23 cellular contexts compared by ENCODE assay signal in genomic region chr19:23867895-23868294, GRCh38. TPM values are rescaled to one million over a fixed set of nuclear protein-coding genes. Genes with fewer than 3 reads are reported as not detected.
DNase-seq lines count a peak whose midpoint lies in the region; ATAC-seq, FAIRE-seq and TF ChIP-seq lines count a peak whose summit lies in the region.
"Had no signal": no experiment of that assay in that cellular context is flagged by ENCODE, and none has a peak within 500 bp of the region (broad histone marks: within the 10 kb centered on the region; RNA-seq: fewer than 3 reads in every experiment).

No MANE protein-coding gene starts in this region.

- H3K4me1 ChIP-seq in GM23248 (ENCODE audit: insufficient read depth) (no peaks in the 10 kb centered on the region), HepG2 (ENCODE audit: insufficient read depth, low read length) (no peaks in the 10 kb centered on the region)
- H3K4me1 ChIP-seq: adrenal gland had no signal

- no peaks in the 10 kb centered on the region for H3K27me3 Mint-ChIP-seq in activated T-cell treated with anti-CD3 and anti-CD28 coated beads, Interleukin-2, amount 50 U/mL, for 4 hours (ENCODE audit: low read depth)
- H3K27me3 Mint-ChIP-seq: activated CD8-positive, alpha-beta T cell treated with anti-CD3 and anti-CD28 coated beads for 36 hours; naive thymus-derived CD8-positive, alpha-beta T cell; stimulated activated naive B cell treated with anti-CD40 and anti-IgM and Interleukin-4, amounts not matched to agents 10 μg/mL and 1 μg/mL and 100 μg/mL, for 72 hours had no signal

- WGBS in GM23248 (ENCODE audit: low coverage in 1 of 2, low lambda C conversion rate in 2 of 2, missing lambda C conversion rate in 2 of 2), 2 experiments, result 59 to 64% methylated on average over 4 of the region's 4 CpGs
- 46% methylated on average over 4 of the region's 4 CpGs for WGBS in HepG2 (ENCODE audit: low lambda C conversion rate)

- no peak overlapping the region for H3K4me3 Mint-ChIP-seq in activated T-cell treated with anti-CD3 and anti-CD28 coated beads, Interleukin-2, amount 50 U/mL, for 4 hours
- H3K4me3 Mint-ChIP-seq: activated CD8-positive, alpha-beta T cell treated with anti-CD3 and anti-CD28 coated beads for 36 hours; naive thymus-derived CD8-positive, alpha-beta T cell; stimulated activated naive B cell treated with anti-CD40 and anti-IgM and Interleukin-4, amounts not matched to agents 10 μg/mL and 1 μg/mL and 100 μg/mL, for 72 hours had no signal

- H3K9me3 Mint-ChIP-seq in activated T-cell treated with anti-CD3 and anti-CD28 coated beads, Interleukin-2, amount 50 U/mL, for 4 hours, result peaks cover 6% of the 10 kb centered on the region

- POLR2A ChIA-PET in HepG2 (lab: Yijun Ruan, JAX), result no interaction called here
- POLR2A ChIA-PET in HEK293T (lab: Yijun Ruan, JAX), result no interaction called here

- TF ChIP-seq RAD21 in HepG2 (CRISPR knock-in tag; IDR thresholded peaks at IDR 0.05), result no peak

- H3K4me2 ChIP-seq in GM23248 (ENCODE audit: unreplicated experiment) (no peak overlapping the region), HepG2 (ENCODE audit: low read depth, low read length) (no peak overlapping the region)
- H3K4me2 ChIP-seq: smooth muscle cell had no signal

- H3K4me3 ChIP-seq in GM23248 (no peak overlapping the region), HepG2 (replicated peaks in 1 of 3; ENCODE audit: insufficient read depth in 1 of 3, low read depth in 2 of 3, low read length in 3 of 3) (no peak overlapping the region)
- H3K4me3 ChIP-seq: adrenal gland, smooth muscle cell, thoracic aorta had no signal

- ATAC-seq in HepG2 (no peak), HG03159 (IDR thresholded peaks at IDR 0.05; ENCODE audit: unreplicated experiment) (no peak)
- no peak for ATAC-seq in activated T-cell treated with anti-CD3 and anti-CD28 coated beads, Interleukin-2, amount 50 U/mL, for 4 hours
- ATAC-seq: activated CD8-positive, alpha-beta T cell treated with anti-CD3 and anti-CD28 coated beads for 36 hours; naive thymus-derived CD8-positive, alpha-beta T cell; stimulated activated naive B cell treated with anti-CD40 and anti-IgM and Interleukin-4, amounts not matched to agents 10 μg/mL and 1 μg/mL and 100 μg/mL, for 72 hours had no signal

- H3K36me3 Mint-ChIP-seq in activated T-cell treated with anti-CD3 and anti-CD28 coated beads, Interleukin-2, amount 50 U/mL, for 4 hours (ENCODE audit: insufficient read depth), result no peaks in the 10 kb centered on the region
- H3K36me3 Mint-ChIP-seq: stimulated activated naive B cell treated with anti-CD40 and anti-IgM and Interleukin-4, amounts not matched to agents 10 μg/mL and 1 μg/mL and 100 μg/mL, for 72 hours had no signal

- FAIRE-seq in HepG2 (lab: Jason Lieb, UNC), result no peak

- BruUV-seq in HepG2 (replicated peaks; lab: Mats Ljungman, UMichigan), result no TSS peak

- no peak for TF ChIP-seq CTCF in HepG2 (CRISPR knock-in tag; IDR thresholded peaks at IDR 0.05)

- intact Hi-C loops in HepG2 (cut with micrococcal nuclease; ENCODE audit: unreplicated experiment), result no loop called here

- H3K9me2 ChIP-seq in GM23248 (ENCODE audit: insufficient read depth), result no peaks in the 10 kb centered on the region

- no peak for TF ChIP-seq EP300 in HepG2 (IDR thresholded peaks at IDR 0.05; ENCODE audit: low read depth in 2 of 2, low read length in 2 of 2)
- no peak for TF ChIP-seq EP300 in HepG2 (CRISPR knock-in tag; IDR thresholded peaks at IDR 0.05; ENCODE audit: borderline replicate concordance)

- H3K79me2 ChIP-seq in GM23248 (ENCODE audit: insufficient read depth) (no peaks in the 10 kb centered on the region), HepG2 (ENCODE audit: insufficient read depth, low read length) (no peaks in the 10 kb centered on the region)

- no peaks in the 10 kb centered on the region for H3F3A ChIP-seq in GM23248 (ENCODE audit: insufficient read depth)

- TF ChIP-seq POLR2A in HepG2 (IDR thresholded peaks at IDR 0.05; ENCODE audit: insufficient read depth in 1 of 2, low read depth in 2 of 2, low read length in 2 of 2), result no peak

- no peaks in the 10 kb centered on the region for H3K9me3 ChIP-seq in GM23248 (ENCODE audit: low read depth)
- peaks cover 90% of the 10 kb centered on the region for H3K9me3 ChIP-seq in HepG2 (ENCODE audit: low read length)
- H3K9me3 ChIP-seq: adrenal gland, thoracic aorta had no signal

- H3K4me1 Mint-ChIP-seq in activated T-cell treated with anti-CD3 and anti-CD28 coated beads, Interleukin-2, amount 50 U/mL, for 4 hours (ENCODE audit: low read depth), result no peaks in the 10 kb centered on the region
- H3K4me1 Mint-ChIP-seq: naive thymus-derived CD8-positive, alpha-beta T cell; stimulated activated naive B cell treated with anti-CD40 and anti-IgM and Interleukin-4, amounts not matched to agents 10 μg/mL and 1 μg/mL and 100 μg/mL, for 72 hours had no signal

- H3K27me3 ChIP-seq in GM23248 (replicated peaks; ENCODE audit: insufficient read depth) (no peaks in the 10 kb centered on the region), HepG2 (ENCODE audit: control insufficient read depth in 1 of 2, insufficient read depth in 2 of 2, low read length in 2 of 2) (no peaks in the 10 kb centered on the region)
- H3K27me3 ChIP-seq: adrenal gland had no signal

- H4K20me1 ChIP-seq in GM23248 (ENCODE audit: insufficient read depth) (no peaks in the 10 kb centered on the region), HepG2 (ENCODE audit: insufficient read depth, low read length) (no peaks in the 10 kb centered on the region)

- in situ Hi-C loops in GM23248 (cut with MboI) (no loop called here), HepG2 (cut with HindIII; ENCODE audit: extremely low pct_ligation_motif_present, low pct_unique_long_range_greater_than_20kb) (no loop called here)

- H3K36me3 ChIP-seq in GM23248 (ENCODE audit: low read depth) (no peaks in the 10 kb centered on the region), HepG2 (replicated peaks in 1 of 2; ENCODE audit: control insufficient read depth in 1 of 2, insufficient read depth in 2 of 2, low read length in 2 of 2) (no peaks in the 10 kb centered on the region)
- H3K36me3 ChIP-seq: adrenal gland, thoracic aorta had no signal

- peak; percentile 57 for DNase-seq in DMS53 (lab: John Stamatoyannopoulos, UW)
- peak; percentile 5 for DNase-seq in GM23248
- DNase-seq in OCI-M1 (lab: John Stamatoyannopoulos, UW), result peak; percentile 15
- DNase-seq in HepG2 (ENCODE audit: low spot score), result no peak
- no peak for DNase-seq in HEK293T (ENCODE audit: extremely low spot score)
- no peak for DNase-seq in activated T-cell treated with anti-CD3 and anti-CD28 coated beads, Interleukin-2, amount 50 U/mL, for 4 hours
- DNase-seq: activated CD8-positive, alpha-beta T cell treated with anti-CD3 and anti-CD28 coated beads for 36 hours; activated T-cell treated with anti-CD3 and anti-CD28 coated beads for 4 hours; adrenal gland; AML-193; cortex of kidney; glutamatergic neuron; mesenchymal stem cell; naive thymus-derived CD8-positive, alpha-beta T cell; NCI-H1436 treated with DMSO at 0.1 percent for 48 hours; NCI-H226; NK-92 treated with Interleukin-12 subunit alpha and Interleukin-12 subunit beta, amount 100 ng/mL, for 24 hours; RPMI8226; stimulated activated naive B cell treated with anti-CD40 and anti-IgM and Interleukin-4, amounts not matched to agents 10 μg/mL and 1 μg/mL and 100 μg/mL, for 72 hours; T-helper 9 cell had no signal

- H3K9ac ChIP-seq in GM23248 (no peak overlapping the region), HepG2 (ENCODE audit: insufficient read depth, low read depth, low read length) (no peak overlapping the region)

- CTCF ChIA-PET in HepG2 (lab: Yijun Ruan, JAX; ENCODE audit: low intra/inter-chr PET ratio, low total read pairs), result no interaction called here
- CTCF ChIA-PET in HEK293T (lab: Yijun Ruan, JAX), result no interaction called here

- H3K27ac ChIP-seq in GM23248 (no peak overlapping the region), HepG2 (ENCODE audit: extremely low read length, insufficient read depth, low read length) (no peak overlapping the region)
- H3K27ac ChIP-seq: adrenal gland, thoracic aorta had no signal

- no peak overlapping the region for H2AFZ ChIP-seq in GM23248
- H2AFZ ChIP-seq in HepG2 (ENCODE audit: low read length), result no peak overlapping the region

TF ChIP-seq in HepG2, 621 proteins besides CTCF, POLR2A, EP300 and RAD21:
- TF ChIP-seq STAG1 (CRISPR knock-in tag; IDR thresholded peaks at IDR 0.05), result peak; percentile 29; the same call in 1 of the 2 replicates
- TF ChIP-seq SETDB1 (CRISPR knock-in tag; IDR thresholded peaks at IDR 0.05; ENCODE audit: borderline replicate concordance), result no peak

TF ChIP-seq in HEK293T, 16 proteins besides CTCF, POLR2A, EP300 and RAD21 (continues in another document):
- TF ChIP-seq ZNF384 (IDR thresholded peaks at IDR 0.05) (no peak), CTBP1 (IDR thresholded peaks at IDR 0.05; ENCODE audit: borderline replicate concordance) (no peak), FOXM1 (IDR thresholded peaks at IDR 0.05; ENCODE audit: borderline replicate concordance) (no peak), HDGF (IDR thresholded peaks at IDR 0.05; ENCODE audit: borderline replicate concordance) (no peak), FOXA1 (IDR thresholded peaks at IDR 0.05) (no peak)

RNA-seq across cellular contexts. Expression of gene ZNF726, which starts 46.8 kb away (rescaled TPM):
- total RNA-seq in GM23248 (2014; rRNA removed; shearing (Covaris generic)), result 0.89 and 4.8 TPM in 2 replicates
- polyA plus RNA-seq in GM23248 (2016; fragmentation: Nextera tagmentation; extraction: Ambion mirVana) (0.87 and 1.1 TPM in 2 replicates), HepG2 (2011; rRNA removed) (not detected in 2 replicates)
- not detected in 2 replicates for total RNA-seq in HepG2 (2016; rRNA removed; fragmentation: Illumina TruSeq; extraction: Trizol)
- total RNA-seq in HepG2 (2016; cell fraction: cytosol; rRNA removed; fragmentation: Illumina TruSeq; extraction: Trizol; ENCODE audit: low read depth), result not detected in 2 replicates
- total RNA-seq in HepG2 (2016; cell fraction: insoluble cytoplasmic fraction; rRNA removed; fragmentation: Illumina TruSeq; extraction: Trizol), result not detected in 2 replicates
- total RNA-seq in HepG2 (2016; cell fraction: membrane; rRNA removed; fragmentation: Illumina TruSeq; extraction: Trizol), result not detected in 2 replicates
- total RNA-seq in HepG2 (2016; cell fraction: nucleus; rRNA removed; fragmentation: Illumina TruSeq; extraction: Trizol), result not detected in 2 replicates
- not detected in 2 replicates for polyA plus RNA-seq in HepG2 (2011; cell fraction: cytosol; rRNA removed)
- polyA plus RNA-seq in HepG2 (2011; cell fraction: nucleus; rRNA removed), result not detected in 2 replicates
- not detected in 2 replicates for polyA plus RNA-seq in HepG2 (2012)
- polyA plus RNA-seq in HepG2 (2016; cell fraction: cytosol; fragmentation: Illumina TruSeq; extraction: Trizol; ENCODE audit: low read depth), result not detected in 2 replicates
- polyA plus RNA-seq in HepG2 (2016; cell fraction: insoluble cytoplasmic fraction; fragmentation: Illumina TruSeq; extraction: Trizol; ENCODE audit: low read depth), result not detected in 2 replicates
- not detected in 2 replicates for polyA plus RNA-seq in HepG2 (2016; cell fraction: membrane; fragmentation: Illumina TruSeq; extraction: Trizol; ENCODE audit: low read depth)
- polyA plus RNA-seq in HepG2 (2016; cell fraction: nucleus; fragmentation: Illumina TruSeq; extraction: Trizol; ENCODE audit: insufficient read depth, low read depth), result not detected in 2 replicates
- polyA minus RNA-seq in HepG2 (2011; rRNA and poly(A)+ RNA removed; ENCODE audit: low replicate concordance), result not detected in 2 replicates
- not detected in 2 replicates for polyA minus RNA-seq in HepG2 (2011; cell fraction: cytosol; rRNA and poly(A)+ RNA removed)
- not detected in 2 replicates for polyA minus RNA-seq in HepG2 (2011; cell fraction: nucleus; rRNA and poly(A)+ RNA removed)
- 1 to 10 TPM; 7.3 to 8.7 (median 7.6) TPM for total RNA-seq in activated T-cell treated with anti-CD3 and anti-CD28 coated beads, Interleukin-2, amount 50 U/mL, for 4 hours
- total RNA-seq: smooth muscle cell had no signal
- polyA plus RNA-seq: smooth muscle cell had no signal

Comparison
In these comparisons a context has a peak if more than half of its experiments do, and no peak if none do; other contexts are left out.
1. DNase-seq: peak in DMS53 (single experiment), GM23248 (single experiment) and OCI-M1 (single experiment); none in HepG2 (single experiment), HEK293T (single experiment) and activated T-cell treated with anti-CD3 and anti-CD28 coated beads, Interleukin-2, amount 50 U/mL, for 4 hours (single experiment).